25 cellular contexts compared by ENCODE assay signal in genomic region chr6:72367439-72367838, GRCh38.
"Had no signal": no experiment of that assay in that cellular context is flagged by ENCODE, and none has a peak within 500 bp of the region (broad histone marks: within the 10 kb centered on the region; RNA-seq: fewer than 3 reads in every experiment).

No MANE protein-coding gene starts in this region.

- ATAC-seq: activated naive CD4-positive, alpha-beta T cell treated with anti-CD3 and anti-CD28 coated beads, Interleukin-2, amount 50 U/mL, for 72 hours; activated T-cell treated with anti-CD3 and anti-CD28 coated beads, Interleukin-2, amount 50 U/mL, for 72 hours; esophagus mucosa; foreskin keratinocyte; left lung; lower lobe of right lung; natural killer cell treated with Interleukin-12 subunit alpha and Interleukin-12 subunit beta and Interleukin-15 and Interleukin-18, amount 100 ng/mL, for 72 hours; right lobe of liver had no signal

- H3K36me3 ChIP-seq: breast epithelium, left lung, lower lobe of right lung, right lobe of liver had no signal

- H3K36me3 Mint-ChIP-seq: activated naive CD4-positive, alpha-beta T cell treated with anti-CD3 and anti-CD28 coated beads, Interleukin-2, amount 50 U/mL, for 72 hours; natural killer cell treated with Interleukin-12 subunit alpha and Interleukin-12 subunit beta and Interleukin-15 and Interleukin-18, amount 100 ng/mL, for 72 hours had no signal

- H3K4me1 ChIP-seq: breast epithelium, left lung, lower lobe of right lung, right lobe of liver, testis, uterus had no signal

- H3K9me3 Mint-ChIP-seq: activated naive CD4-positive, alpha-beta T cell treated with anti-CD3 and anti-CD28 coated beads, Interleukin-2, amount 50 U/mL, for 72 hours; activated T-cell treated with anti-CD3 and anti-CD28 coated beads, Interleukin-2, amount 50 U/mL, for 72 hours; endodermal cell; natural killer cell treated with Interleukin-12 subunit alpha and Interleukin-12 subunit beta and Interleukin-15 and Interleukin-18, amount 100 ng/mL, for 72 hours had no signal

- H3K27ac Mint-ChIP-seq: activated naive CD4-positive, alpha-beta T cell treated with anti-CD3 and anti-CD28 coated beads, Interleukin-2, amount 50 U/mL, for 72 hours; activated T-cell treated with anti-CD3 and anti-CD28 coated beads, Interleukin-2, amount 50 U/mL, for 72 hours; endodermal cell; natural killer cell treated with Interleukin-12 subunit alpha and Interleukin-12 subunit beta and Interleukin-15 and Interleukin-18, amount 100 ng/mL, for 72 hours had no signal

- H3K9me3 ChIP-seq: breast epithelium, left lung, lower lobe of right lung, right lobe of liver, testis, uterus had no signal

- H3K27me3 ChIP-seq: breast epithelium, foreskin keratinocyte, left lung, right lobe of liver, testis, uterus had no signal

- FAIRE-seq: TTC549 had no signal

- DNase-seq: activated CD4-positive, alpha-beta T cell treated with anti-CD3 and anti-CD28 coated beads for 4 hours; activated CD4-positive, alpha-beta T cell treated with anti-CD3 and anti-CD28 coated beads, Interleukin-2, amount 50 U/mL, for 4 hours; activated naive CD4-positive, alpha-beta T cell; activated T-cell treated with anti-CD3 and anti-CD28 coated beads for 4 hours; activated T-cell treated with anti-CD3 and anti-CD28 coated beads, Interleukin-2, amount 50 U/mL, for 72 hours; central memory CD4-positive, alpha-beta T cell; endodermal cell; foreskin keratinocyte; kidney glomerular epithelial cell; left lung; lower lobe of right lung; mesenchymal stem cell; right lobe of liver; stimulated activated CD4-positive, alpha-beta T cell treated with anti-CD3 and anti-CD28 coated beads, Interleukin-2, amount 100 ng/mL, for 48 hours; stimulated activated naive CD4-positive, alpha-beta T cell treated with Interleukin-2 at 50 U/mL for 16 hours; T-helper 9 cell; testis; trophoblast cell; uterus had no signal

- H3K4me3 Mint-ChIP-seq: activated T-cell treated with anti-CD3 and anti-CD28 coated beads, Interleukin-2, amount 50 U/mL, for 72 hours; endodermal cell; natural killer cell treated with Interleukin-12 subunit alpha and Interleukin-12 subunit beta and Interleukin-15 and Interleukin-18, amount 100 ng/mL, for 72 hours had no signal

- H3K27ac ChIP-seq: breast epithelium, foreskin keratinocyte, left lung, lower lobe of right lung, right lobe of liver, testis, uterus, VCaP had no signal

- H3K4me3 ChIP-seq: breast epithelium, left lung, lower lobe of right lung, right lobe of liver, testis, uterus had no signal
